Comparison of ENCODE assay signal across 10 cellular contexts in the genomic region with DNA sequence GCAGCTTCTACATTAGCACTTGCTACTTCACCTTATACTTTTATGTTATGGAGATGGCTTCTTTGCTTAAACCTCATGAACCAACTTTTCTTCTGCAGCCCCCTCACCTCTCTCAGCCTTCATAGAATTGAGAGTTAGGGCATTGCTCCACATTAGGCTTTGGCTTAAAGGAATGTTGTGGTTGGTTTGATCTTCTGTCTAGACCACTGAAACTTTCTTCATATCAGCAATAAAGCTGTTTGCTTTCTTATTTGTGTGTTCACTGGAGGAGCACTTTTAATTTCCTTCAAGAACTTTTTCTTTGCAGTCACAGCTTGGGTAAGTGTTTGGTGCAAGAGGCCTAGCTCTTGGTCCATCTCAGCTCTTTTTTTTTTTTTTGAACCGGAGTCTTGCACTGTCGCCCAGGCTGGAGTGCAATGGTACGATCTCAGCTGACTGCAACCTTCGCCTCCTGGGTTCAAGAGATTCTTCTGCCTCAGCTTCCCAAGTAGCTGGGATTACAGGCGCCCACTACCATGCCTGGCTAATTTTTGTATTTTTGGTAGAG. TPM values are rescaled to one million over a fixed set of nuclear protein-coding genes. Genes with fewer than 3 reads are reported as not detected.
DNase-seq lines count a peak whose midpoint lies in the region; ATAC-seq and TF ChIP-seq lines count a peak whose summit lies in the region.
"Not testable (repeated sequence)": the region's sequence is repeated elsewhere in the genome, so short reads cannot be mapped to it uniquely, and the experiment has no call there.
"Had no signal": no experiment of that assay in that cellular context is flagged by ENCODE, and none has a peak within 500 bp of the region (broad histone marks: within the 10 kb centered on the region; RNA-seq: fewer than 3 reads in every experiment).

No MANE protein-coding gene starts in this region.

- H3K36me3 ChIP-seq in HEK293 (ENCODE audit: control insufficient read depth in 2 of 2, insufficient read depth in 1 of 2, low read length in 2 of 2); kidney epithelial cell (ENCODE audit: control insufficient read depth, insufficient read depth, low read length): not testable (repeated sequence)

- H3K9me3 ChIP-seq in HEK293 (ENCODE audit: control insufficient read depth, insufficient read depth, low read depth, low read length) = not testable (repeated sequence)

- POLR2A ChIA-PET in HEK293 (lab: Yijun Ruan, JAX) = interaction anchor here (0.7 to 1.0 kb wide), 3 partner anchors 10 to 98 kb away, joined by 3 to 7 read pairs (median 6); no protein-coding TSS in a partner anchor
- POLR2A ChIA-PET in WTC11 (lab: Charles Lee) = interaction anchor here (0.6 kb wide), 1 partner anchor 13 kb away, joined by 3 read pairs; no protein-coding TSS in a partner anchor
- POLR2A ChIA-PET in naive thymus-derived CD8-positive, alpha-beta T cell (lab: Charles Lee) = interaction anchor here (0.6 to 1.6 kb wide), 2 partner anchors 10 to 38 kb away, joined by 4 to 11 read pairs; partner anchors contain the start of gene NFYC

- H3K27ac Mint-ChIP-seq in WTC11 = peak overlapping the region; percentile 49; the same call in 1 of the 2 replicates
- H3K27ac Mint-ChIP-seq in activated T-helper 1 cell treated with anti-CD3 and anti-CD28 coated beads, Interleukin-12 subunit alpha, Interleukin-12 subunit beta, Interleukin-2, Interleukin-4 antibody, amounts not matched to agents 30 ng/mL and 10 ng/mL and 1 ng/mL, durations not matched to agents 14 hours and 24 hours and 36 hours = peak overlapping the region; percentile 55
- peak overlapping the region; percentile 21 for H3K27ac Mint-ChIP-seq in central memory CD8-positive, alpha-beta T cell (ENCODE audit: low read depth)
- peak overlapping the region in 6 of 10 donors; percentile 0 to 82 (median 11) for H3K27ac Mint-ChIP-seq in naive thymus-derived CD8-positive, alpha-beta T cell
- peak overlapping the region; percentile 30 for H3K27ac Mint-ChIP-seq in stimulated activated memory B cell treated with anti-CD40 and anti-IgM and Interleukin-4, amounts not matched to agents 10 μg/mL and 1 μg/mL and 100 μg/mL, for 72 hours

- not testable (repeated sequence) for H3K27me3 Mint-ChIP-seq in WTC11 (ENCODE audit: low read depth); activated T-helper 1 cell treated with anti-CD3 and anti-CD28 coated beads, Interleukin-12 subunit alpha, Interleukin-12 subunit beta, Interleukin-2, Interleukin-4 antibody, amounts not matched to agents 30 ng/mL and 10 ng/mL and 1 ng/mL, durations not matched to agents 14 hours and 24 hours and 36 hours (ENCODE audit: insufficient read depth); central memory CD8-positive, alpha-beta T cell; naive thymus-derived CD8-positive, alpha-beta T cell; stimulated activated memory B cell treated with anti-CD40 and anti-IgM and Interleukin-4, amounts not matched to agents 10 μg/mL and 1 μg/mL and 100 μg/mL, for 72 hours

- H3K27ac ChIP-seq in HEK293 (ENCODE audit: extremely low read depth, low read depth, low read length) = not testable (repeated sequence)

- H3K9me3 Mint-ChIP-seq in WTC11; activated T-helper 1 cell treated with anti-CD3 and anti-CD28 coated beads, Interleukin-12 subunit alpha, Interleukin-12 subunit beta, Interleukin-2, Interleukin-4 antibody, amounts not matched to agents 30 ng/mL and 10 ng/mL and 1 ng/mL, durations not matched to agents 14 hours and 24 hours and 36 hours; central memory CD8-positive, alpha-beta T cell; naive thymus-derived CD8-positive, alpha-beta T cell; stimulated activated memory B cell treated with anti-CD40 and anti-IgM and Interleukin-4, amounts not matched to agents 10 μg/mL and 1 μg/mL and 100 μg/mL, for 72 hours: not testable (repeated sequence)

- not testable (repeated sequence) for ATAC-seq in WTC11; central memory CD8-positive, alpha-beta T cell (replicated peaks; ENCODE audit: extremely low read depth, poor library complexity, severe bottlenecking); naive thymus-derived CD8-positive, alpha-beta T cell; stimulated activated memory B cell treated with anti-CD40 and anti-IgM and Interleukin-4, amounts not matched to agents 10 μg/mL and 1 μg/mL and 100 μg/mL, for 72 hours

- intact Hi-C loops in activated T-helper 1 cell treated with anti-CD3 and anti-CD28 coated beads, Interleukin-12 subunit alpha, Interleukin-12 subunit beta, Interleukin-2, Interleukin-4 antibody, amounts not matched to agents 30 ng/mL and 10 ng/mL and 1 ng/mL, durations not matched to agents 14 hours and 24 hours and 36 hours (cut with micrococcal nuclease) = not testable (repeated sequence)

- not testable (repeated sequence) for TF ChIP-seq CTCF in HEK293 (tag by site-specific recombination; IDR thresholded peaks at IDR 0.05); WTC11 (IDR thresholded peaks at IDR 0.05); kidney epithelial cell (IDR thresholded peaks at IDR 0.05; ENCODE audit: insufficient read depth, low read length, poor library complexity, severe bottlenecking)

- not testable (repeated sequence) for H3K4me1 ChIP-seq in HEK293 (ENCODE audit: control insufficient read depth, insufficient read depth, low read length)

- CTCF ChIA-PET in HEK293 (lab: Yijun Ruan, JAX) = interaction anchor here (0.6 to 0.7 kb wide), 2 partner anchors 224 to 377 kb away, joined by 3 to 5 read pairs; no protein-coding TSS in a partner anchor
- CTCF ChIA-PET in WTC11 (lab: Charles Lee) = interaction anchor here (0.6 to 1.1 kb wide), 4 partner anchors 38 to 80 kb away, joined by 3 to 6 read pairs (median 4); partner anchors contain the start of gene NFYC

- peaks cover 11% of the 10 kb centered on the region for H3K36me3 Mint-ChIP-seq in WTC11
- H3K36me3 Mint-ChIP-seq in activated T-helper 1 cell treated with anti-CD3 and anti-CD28 coated beads, Interleukin-12 subunit alpha, Interleukin-12 subunit beta, Interleukin-2, Interleukin-4 antibody, amounts not matched to agents 30 ng/mL and 10 ng/mL and 1 ng/mL, durations not matched to agents 14 hours and 24 hours and 36 hours (ENCODE audit: low read depth) = peaks cover 14% of the 10 kb centered on the region
- H3K36me3 Mint-ChIP-seq in central memory CD8-positive, alpha-beta T cell (ENCODE audit: insufficient read depth) = not testable (repeated sequence)
- H3K36me3 Mint-ChIP-seq in naive thymus-derived CD8-positive, alpha-beta T cell = peaks cover 0 to 13% (median 5%) of the 10 kb centered on the region in 3 donors
- peaks cover 26% of the 10 kb centered on the region for H3K36me3 Mint-ChIP-seq in stimulated activated memory B cell treated with anti-CD40 and anti-IgM and Interleukin-4, amounts not matched to agents 10 μg/mL and 1 μg/mL and 100 μg/mL, for 72 hours

- peaks cover 28% of the 10 kb centered on the region for H3K4me1 Mint-ChIP-seq in WTC11
- H3K4me1 Mint-ChIP-seq in activated T-helper 1 cell treated with anti-CD3 and anti-CD28 coated beads, Interleukin-12 subunit alpha, Interleukin-12 subunit beta, Interleukin-2, Interleukin-4 antibody, amounts not matched to agents 30 ng/mL and 10 ng/mL and 1 ng/mL, durations not matched to agents 14 hours and 24 hours and 36 hours (ENCODE audit: low read depth) = peaks cover 34% of the 10 kb centered on the region
- H3K4me1 Mint-ChIP-seq in central memory CD8-positive, alpha-beta T cell = peaks cover 61% of the 10 kb centered on the region
- peaks cover 35 to 66% (median 64%) of the 10 kb centered on the region in 4 donors for H3K4me1 Mint-ChIP-seq in naive thymus-derived CD8-positive, alpha-beta T cell
- peaks cover 68% of the 10 kb centered on the region for H3K4me1 Mint-ChIP-seq in stimulated activated memory B cell treated with anti-CD40 and anti-IgM and Interleukin-4, amounts not matched to agents 10 μg/mL and 1 μg/mL and 100 μg/mL, for 72 hours

- DNase-seq in WTC11 (ENCODE audit: low spot score); activated T-helper 1 cell treated with anti-CD3 and anti-CD28 coated beads, Interleukin-12 subunit alpha, Interleukin-12 subunit beta, Interleukin-2, Interleukin-4 antibody, amounts not matched to agents 30 ng/mL and 10 ng/mL and 1 ng/mL, durations not matched to agents 14 hours and 24 hours and 36 hours (ENCODE audit: low spot score); central memory CD8-positive, alpha-beta T cell (ENCODE audit: low spot score in 2 of 2); naive thymus-derived CD8-positive, alpha-beta T cell: not testable (repeated sequence)
- peak; percentile 50 for DNase-seq in amniotic epithelial cell (ENCODE audit: low read depth)
- DNase-seq in kidney epithelial cell (ENCODE audit: low read depth) = peak; percentile 14

- H3K4me3 ChIP-seq in HEK293 (ENCODE audit: low read depth, low read length); kidney epithelial cell (ENCODE audit: low read depth, low read length): not testable (repeated sequence)

- not testable (repeated sequence) for H3K4me3 Mint-ChIP-seq in WTC11; activated T-helper 1 cell treated with anti-CD3 and anti-CD28 coated beads, Interleukin-12 subunit alpha, Interleukin-12 subunit beta, Interleukin-2, Interleukin-4 antibody, amounts not matched to agents 30 ng/mL and 10 ng/mL and 1 ng/mL, durations not matched to agents 14 hours and 24 hours and 36 hours; central memory CD8-positive, alpha-beta T cell; stimulated activated memory B cell treated with anti-CD40 and anti-IgM and Interleukin-4, amounts not matched to agents 10 μg/mL and 1 μg/mL and 100 μg/mL, for 72 hours
- H3K4me3 Mint-ChIP-seq in naive thymus-derived CD8-positive, alpha-beta T cell = peak overlapping the region in 3 of 10 donors; percentile 2 to 43 (median 16)

- not testable (repeated sequence) for H3K27me3 ChIP-seq in kidney epithelial cell (ENCODE audit: control insufficient read depth, insufficient read depth, low read length)

RNA-seq across cellular contexts. Expression of gene NFYC, which starts 37.9 kb away (rescaled TPM):
- total RNA-seq in WTC11 (2021) (46.5 to 47.5 TPM (median 47.4 TPM) in 3 replicates), kidney epithelial cell (44.0 and 44.4 TPM in 2 replicates)
- total RNA-seq in activated T-helper 1 cell treated with anti-CD3 and anti-CD28 coated beads, Interleukin-12 subunit alpha, Interleukin-12 subunit beta, Interleukin-2, Interleukin-4 antibody, amounts not matched to agents 30 ng/mL and 10 ng/mL and 1 ng/mL, durations not matched to agents 14 hours and 24 hours and 36 hours = 79.0 and 85.1 TPM in 2 replicates
- 10 to 100 TPM; 65.8 to 67.2 TPM for total RNA-seq in naive thymus-derived CD8-positive, alpha-beta T cell
- 10 to 100 TPM; 32.5 to 46.9 (median 33.3) TPM for polyA plus RNA-seq in naive thymus-derived CD8-positive, alpha-beta T cell

RNA-seq across cellular contexts. Expression of gene KCNQ4, which starts 54.2 kb away (rescaled TPM):
- 3.3 to 4.0 TPM (median 3.6 TPM) in 3 replicates for total RNA-seq in WTC11 (2021)
- total RNA-seq in activated T-helper 1 cell treated with anti-CD3 and anti-CD28 coated beads, Interleukin-12 subunit alpha, Interleukin-12 subunit beta, Interleukin-2, Interleukin-4 antibody, amounts not matched to agents 30 ng/mL and 10 ng/mL and 1 ng/mL, durations not matched to agents 14 hours and 24 hours and 36 hours = 0.78 and 0.88 TPM in 2 replicates
- total RNA-seq in kidney epithelial cell = 2.8 and 3.4 TPM in 2 replicates
- total RNA-seq in naive thymus-derived CD8-positive, alpha-beta T cell = under 1 TPM; 0.18 to 0.25 TPM
- polyA plus RNA-seq in naive thymus-derived CD8-positive, alpha-beta T cell = under 1 TPM; 0.08 to 0.17 (median 0.08) TPM
- polyA plus RNA-seq: CD8-positive, alpha-beta memory T cell; IgD-negative memory B cell had no signal
